In the genomic region with DNA sequence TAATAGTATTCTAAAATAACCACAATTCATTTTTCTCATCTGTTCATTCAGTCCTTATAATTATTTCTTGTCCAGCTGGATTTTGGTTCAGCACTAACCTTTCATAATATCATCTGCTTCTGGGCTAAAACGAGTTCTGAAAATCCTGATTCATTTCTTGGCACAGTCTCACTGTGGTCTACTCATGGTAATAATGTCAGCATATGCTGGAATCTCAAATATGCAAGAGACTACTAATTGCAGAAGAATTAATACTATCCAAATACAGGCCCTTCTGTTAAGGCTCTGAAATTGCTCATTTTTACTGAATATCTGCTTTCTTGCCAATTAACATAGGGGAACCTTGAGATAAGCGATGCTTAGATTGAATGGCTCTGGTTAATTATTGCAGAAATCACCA, we compare ENCODE assay signal across 15 cellular contexts.
DNase-seq lines count a peak whose midpoint lies in the region; ATAC-seq, FAIRE-seq and TF ChIP-seq lines count a peak whose summit lies in the region.
"Had no signal": no experiment of that assay in that cellular context is flagged by ENCODE, and none has a peak within 500 bp of the region (broad histone marks: within the 10 kb centered on the region; RNA-seq: fewer than 3 reads in every experiment).

No MANE protein-coding gene starts in this region.

- no peaks in the 10 kb centered on the region for H3K4me1 ChIP-seq in IMR-90 (ENCODE audit: control insufficient read depth, insufficient read depth, low read length)
- peaks cover 8% of the 10 kb centered on the region for H3K4me1 ChIP-seq in keratinocyte (ENCODE audit: control insufficient read depth, extremely low read depth, insufficient read depth, low read length)
- H3K4me1 ChIP-seq: BLaER1 treated with 17β-estradiol and CSF1 and Interleukin-3, amounts not matched to agents 10 nM and 100 nM had no signal

- CTCF ChIA-PET in IMR-90 (lab: Yijun Ruan, JAX) = no interaction called here

- no peak overlapping the region for H2BK5ac ChIP-seq in IMR-90 (ENCODE audit: low read depth, low read length, poor library complexity, severe bottlenecking)

- no peaks in the 10 kb centered on the region for H3K9me1 ChIP-seq in IMR-90 (ENCODE audit: insufficient read depth, low read length)
- H3K9me1 ChIP-seq in keratinocyte (ENCODE audit: control insufficient read depth, extremely low read depth, insufficient read depth, low read length) = no peaks in the 10 kb centered on the region

- no peak overlapping the region for H3K56ac ChIP-seq in IMR-90 (ENCODE audit: extremely low read depth, insufficient read depth, low read length)

- no peak overlapping the region for H4K8ac ChIP-seq in IMR-90 (ENCODE audit: low read depth in 2 of 2, low read length in 2 of 2)

- dilution Hi-C loops in IMR-90 (cut with HindIII; ENCODE audit: low sequenced_read_pairs, unreplicated experiment) (no loop called here), keratinocyte (cut with MboI; ENCODE audit: extremely low pct_ligation_motif_present, low sequenced_read_pairs) (no loop called here)

- no peak for TF ChIP-seq RAD21 in IMR-90 (IDR thresholded peaks at IDR 0.05; ENCODE audit: low read length)

- H3K36me3 ChIP-seq in IMR-90 (ENCODE audit: control insufficient read depth, insufficient read depth, low read length) = no peaks in the 10 kb centered on the region
- no peaks in the 10 kb centered on the region for H3K36me3 ChIP-seq in bronchial epithelial cell (ENCODE audit: control insufficient read depth, insufficient read depth, low read length)
- no peaks in the 10 kb centered on the region for H3K36me3 ChIP-seq in keratinocyte (ENCODE audit: control insufficient read depth in 2 of 2, extremely low read depth in 1 of 2, insufficient read depth in 2 of 2, low read length in 2 of 2)
- H3K36me3 ChIP-seq: BLaER1 treated with 17β-estradiol and CSF1 and Interleukin-3, amounts not matched to agents 10 nM and 100 nM; thoracic aorta had no signal

- no peaks in the 10 kb centered on the region for H3K9me3 ChIP-seq in IMR-90 (ENCODE audit: control insufficient read depth, insufficient read depth, low read length)
- H3K9me3 ChIP-seq in keratinocyte (ENCODE audit: control insufficient read depth, low read depth, low read length) = no peaks in the 10 kb centered on the region
- H3K9me3 ChIP-seq: BLaER1 treated with 17β-estradiol and CSF1 and Interleukin-3, amounts not matched to agents 10 nM and 100 nM; thoracic aorta had no signal

- no peak overlapping the region for H4K5ac ChIP-seq in IMR-90 (ENCODE audit: low read depth, low read length)

- no peaks in the 10 kb centered on the region for H3K79me1 ChIP-seq in IMR-90 (ENCODE audit: low read depth in 1 of 2, low read length in 2 of 2)

- H3K27ac ChIP-seq in IMR-90 (ENCODE audit: insufficient read depth, low read length) (no peak overlapping the region), keratinocyte (ENCODE audit: control insufficient read depth, insufficient read depth, low read length) (no peak overlapping the region)
- H3K27ac ChIP-seq: BLaER1 treated with 17β-estradiol and CSF1 and Interleukin-3, amounts not matched to agents 10 nM and 100 nM; epithelial cell of prostate; thoracic aorta had no signal

- no peaks in the 10 kb centered on the region for H4K20me1 ChIP-seq in IMR-90 (ENCODE audit: insufficient read depth, low read length)
- H4K20me1 ChIP-seq in keratinocyte (ENCODE audit: control insufficient read depth, extremely low read depth, insufficient read depth, low read length) = no peaks in the 10 kb centered on the region
- H4K20me1 ChIP-seq: BLaER1 treated with 17β-estradiol and CSF1 and Interleukin-3, amounts not matched to agents 10 nM and 100 nM had no signal

- H4K91ac ChIP-seq in IMR-90 (ENCODE audit: insufficient read depth, low read depth, low read length) = no peak overlapping the region

- no peak overlapping the region for H3K18ac ChIP-seq in IMR-90 (ENCODE audit: low read depth, low read length)

- H3K79me2 ChIP-seq in keratinocyte (ENCODE audit: control insufficient read depth, insufficient read depth, low read length) = no peaks in the 10 kb centered on the region

- no peak for TF ChIP-seq POLR2A in IMR-90 (IDR thresholded peaks at IDR 0.05; ENCODE audit: low read depth, low read length)

- DNase-seq in AG10803 (ENCODE audit: low read depth) (peak; percentile 81), IMR-90 (peak; percentile 79), bronchial epithelial cell (ENCODE audit: low read depth) (peak; percentile 81), keratinocyte (ENCODE audit: low read depth, low spot score) (peak; percentile 33), NCI-H82 (lab: John Stamatoyannopoulos, UW) (no peak)
- no peak for DNase-seq in activated effector memory CD4-positive, alpha-beta T cell treated with Interleukin-2 at 50 U/mL for 16 hours
- no peak for DNase-seq in activated naive CD4-positive, alpha-beta T cell treated with Interleukin-2 at 50 U/mL for 16 hours
- DNase-seq: activated B cell treated with CpG ODN at 0.5 μM for 24 hours; activated naive CD4-positive, alpha-beta T cell treated with anti-CD3 and anti-CD28 coated beads, Interleukin-2, amount 50 U/mL, for 16 hours; midbrain; NCI-H1436 had no signal

- H2AK5ac ChIP-seq in IMR-90 (ENCODE audit: low read depth, low read length) = no peak overlapping the region

- no CpG with 5 or more reads among the region's 2 CpGs for WGBS in IMR-90 (ENCODE audit: extremely low coverage in 2 of 2, insufficient read length in 1 of 2), 2 experiments

- no peak overlapping the region for H3K9ac ChIP-seq in IMR-90 (ENCODE audit: low read depth, low read length)
- H3K9ac ChIP-seq in keratinocyte (ENCODE audit: control insufficient read depth, extremely low read depth, insufficient read depth, low read length) = no peak overlapping the region
- H3K9ac ChIP-seq: BLaER1 treated with 17β-estradiol and CSF1 and Interleukin-3, amounts not matched to agents 10 nM and 100 nM had no signal

- H3K4ac ChIP-seq in IMR-90 (ENCODE audit: low read depth, low read length) = no peak overlapping the region

- H2AFZ ChIP-seq in IMR-90 (replicated peaks; ENCODE audit: low read length, poor library complexity) = no peak overlapping the region
- no peak overlapping the region for H2AFZ ChIP-seq in keratinocyte (ENCODE audit: control insufficient read depth, low read length)

- intact Hi-C loops in IMR-90 (cut with micrococcal nuclease) = no loop called here

- no peak overlapping the region for H2BK120ac ChIP-seq in IMR-90 (ENCODE audit: low read depth, low read length)

- no peak overlapping the region for H3K23ac ChIP-seq in IMR-90 (ENCODE audit: low read depth, low read length)

- H3K4me3 ChIP-seq in AG10803 (ENCODE audit: low read length) = no peak overlapping the region
- no peak overlapping the region for H3K4me3 ChIP-seq in IMR-90 (ENCODE audit: insufficient read depth, low read depth, low read length)
- no peak overlapping the region for H3K4me3 ChIP-seq in bronchial epithelial cell (ENCODE audit: low read depth, low read length)
- H3K4me3 ChIP-seq in keratinocyte (ENCODE audit: control insufficient read depth in 2 of 3, extremely low read depth in 1 of 3, insufficient read depth in 2 of 3, low read depth in 1 of 3, low read length in 3 of 3) = no peak overlapping the region
- H3K4me3 ChIP-seq: BLaER1 treated with 17β-estradiol and CSF1 and Interleukin-3, amounts not matched to agents 10 nM and 100 nM; thoracic aorta had no signal

- TF ChIP-seq CTCF in AG10803 (conservative IDR thresholded peaks at IDR 0.05; ENCODE audit: low read length) = no peak
- no peak for TF ChIP-seq CTCF in IMR-90 (conservative IDR thresholded peaks at IDR 0.05; ENCODE audit: low read depth, low read length)
- TF ChIP-seq CTCF in bronchial epithelial cell (IDR thresholded peaks at IDR 0.05; ENCODE audit: insufficient read depth, low read length, severe bottlenecking) = no peak
- TF ChIP-seq CTCF in keratinocyte (optimal IDR thresholded peaks at IDR 0.05 in 1 of 3, IDR thresholded peaks at IDR 0.05 in 1 of 3, conservative IDR thresholded peaks at IDR 0.05 in 1 of 3; ENCODE audit: extremely low read depth in 1 of 3, insufficient read depth in 2 of 3, low read length in 3 of 3) = no peak

- no peak overlapping the region for H2BK20ac ChIP-seq in IMR-90 (ENCODE audit: low read depth, low read length)

- no TSS peak for BruUV-seq in IMR-90 (replicated peaks; lab: Mats Ljungman, UMichigan)

- ATAC-seq in IMR-90 (ENCODE audit: low read depth) (peak; percentile 85), GM18868 (IDR thresholded peaks at IDR 0.05; ENCODE audit: unreplicated experiment) (no peak)

- no peak overlapping the region for H2BK15ac ChIP-seq in IMR-90 (ENCODE audit: low read depth, low read length)

- no peak for FAIRE-seq in bronchial epithelial cell (lab: Jason Lieb, UNC)
- FAIRE-seq in keratinocyte (lab: Jason Lieb, UNC) = peak; percentile 39

- no peak overlapping the region for H3K14ac ChIP-seq in IMR-90 (replicated peaks; ENCODE audit: low read depth, low read length)

- H3K27me3 ChIP-seq in IMR-90 (ENCODE audit: control insufficient read depth, insufficient read depth, low read length) = no peaks in the 10 kb centered on the region
- no peaks in the 10 kb centered on the region for H3K27me3 ChIP-seq in bronchial epithelial cell (ENCODE audit: control insufficient read depth, insufficient read depth, low read length)
- no peaks in the 10 kb centered on the region for H3K27me3 ChIP-seq in keratinocyte (ENCODE audit: control insufficient read depth, extremely low read depth, insufficient read depth, low read length)
- H3K27me3 ChIP-seq: BLaER1 treated with 17β-estradiol and CSF1 and Interleukin-3, amounts not matched to agents 10 nM and 100 nM had no signal

- H3K4me2 ChIP-seq in IMR-90 (ENCODE audit: low read depth, low read length) (no peak overlapping the region; the same call in 1 of the 2 replicates), keratinocyte (ENCODE audit: control insufficient read depth, extremely low read depth, insufficient read depth, low read depth, low read length) (no peak overlapping the region)
- H3K4me2 ChIP-seq: BLaER1 treated with 17β-estradiol and CSF1 and Interleukin-3, amounts not matched to agents 10 nM and 100 nM had no signal

- POLR2A ChIA-PET in IMR-90 (lab: Charles Lee; ENCODE audit: unreplicated experiment) = no interaction called here

- H2AK9ac ChIP-seq in IMR-90 (replicated peaks; ENCODE audit: low read depth, low read length, poor library complexity) = no peak overlapping the region

- in situ Hi-C loops in IMR-90 (cut with MboI; ENCODE audit: low sequenced_read_pairs) = no loop called here

TF ChIP-seq in IMR-90, 13 proteins besides CTCF, POLR2A, EP300 and RAD21:
- TF ChIP-seq CEBPB (IDR thresholded peaks at IDR 0.05; ENCODE audit: low read depth, low read length) (peak; percentile 13; the same call in 1 of the 2 replicates), FOS (IDR thresholded peaks at IDR 0.05; ENCODE audit: low read depth, low read length) (no peak)

Comparison
In these comparisons a context has a peak if more than half of its experiments do, and no peak if none do; other contexts are left out.
1. DNase-seq: peak in AG10803 (single experiment), IMR-90 (single experiment), bronchial epithelial cell (single experiment) and keratinocyte (single experiment); none in activated effector memory CD4-positive, alpha-beta T cell treated with Interleukin-2 at 50 U/mL for 16 hours (single experiment), NCI-H82 (single experiment) and activated naive CD4-positive, alpha-beta T cell treated with Interleukin-2 at 50 U/mL for 16 hours (single experiment).